8 cellular contexts compared by ENCODE assay signal in the genomic region with DNA sequence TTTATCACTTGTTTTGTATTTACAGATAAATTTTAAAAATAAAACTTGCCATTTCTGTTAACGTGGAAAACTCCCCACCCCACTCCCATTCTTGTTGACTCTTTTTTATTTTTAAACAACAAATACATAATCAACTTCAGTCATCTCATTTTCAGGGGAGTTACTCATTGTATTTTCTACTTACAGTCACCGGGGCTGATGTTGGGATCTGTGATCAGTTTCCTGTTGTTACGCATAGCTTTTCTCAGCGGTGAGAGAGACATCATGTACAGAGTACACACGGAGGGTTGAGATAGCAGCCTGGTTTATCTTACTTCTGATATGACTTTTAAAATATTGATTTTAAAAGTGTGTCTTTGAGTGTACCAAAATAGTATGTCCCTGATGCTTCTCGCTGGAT.
DNase-seq lines count a peak whose midpoint lies in the region; ATAC-seq and TF ChIP-seq lines count a peak whose summit lies in the region.
"Not testable (repeated sequence)": the region's sequence is repeated elsewhere in the genome, so short reads cannot be mapped to it uniquely, and the experiment has no call there.

No MANE protein-coding gene starts in this region.

- not testable (repeated sequence) for DNase-seq in CD4-positive, alpha-beta T cell; T-helper 17 cell; activated T-cell treated with anti-CD3 and anti-CD28 coated beads, Interleukin-2, amount 50 U/mL, for 4 hours; natural killer cell; stimulated activated naive CD8-positive, alpha-beta T cell treated with anti-CD3 and anti-CD28 coated beads, Interleukin-15, amount 100 ng/mL, for 72 hours
- DNase-seq in Karpas-422 (peak; percentile 45), amniotic epithelial cell (ENCODE audit: low read depth) (peak; percentile 13), fibroblast of villous mesenchyme (ENCODE audit: low read depth) (peak; percentile 37)

- not testable (repeated sequence) for H3K27me3 Mint-ChIP-seq in CD4-positive, alpha-beta T cell; T-helper 17 cell; activated T-cell treated with anti-CD3 and anti-CD28 coated beads, Interleukin-2, amount 50 U/mL, for 4 hours (ENCODE audit: low read depth); natural killer cell (ENCODE audit: low read depth in 2 of 2); stimulated activated naive CD8-positive, alpha-beta T cell treated with anti-CD3 and anti-CD28 coated beads, Interleukin-15, amount 100 ng/mL, for 72 hours

- peak overlapping the region; percentile 46 for H3K27ac ChIP-seq in CD4-positive, alpha-beta T cell (ENCODE audit: low read depth, low read length)
- H3K27ac ChIP-seq in Karpas-422 (ENCODE audit: low read length) = peak overlapping the region; percentile 91

- H3K4me3 ChIP-seq in Karpas-422 (ENCODE audit: low read length) = peak overlapping the region; percentile 53
- H3K4me3 ChIP-seq in fibroblast of villous mesenchyme (ENCODE audit: low read depth, low read length) = not testable (repeated sequence)

- not testable (repeated sequence) for H2AFZ ChIP-seq in Karpas-422 (ENCODE audit: low read length)

- H3K27me3 ChIP-seq in CD4-positive, alpha-beta T cell (ENCODE audit: control insufficient read depth, insufficient read depth, low read length); Karpas-422 (ENCODE audit: low read length): not testable (repeated sequence)

- H3K27ac Mint-ChIP-seq in CD4-positive, alpha-beta T cell = peak overlapping the region; percentile 85
- H3K27ac Mint-ChIP-seq in T-helper 17 cell = peak overlapping the region; percentile 94
- peak overlapping the region; percentile 91 to 94 for H3K27ac Mint-ChIP-seq in natural killer cell
- peak overlapping the region; percentile 85 to 87 for H3K27ac Mint-ChIP-seq in stimulated activated naive CD8-positive, alpha-beta T cell treated with anti-CD3 and anti-CD28 coated beads, Interleukin-15, amount 100 ng/mL, for 72 hours

- H3K9me3 ChIP-seq in CD4-positive, alpha-beta T cell (ENCODE audit: control insufficient read depth, low read length); Karpas-422 (ENCODE audit: low read length); T-helper 17 cell (ENCODE audit: control insufficient read depth, low read length, poor library complexity, severe bottlenecking): not testable (repeated sequence)

- peaks cover 11% of the 10 kb centered on the region for H3K4me1 Mint-ChIP-seq in CD4-positive, alpha-beta T cell (ENCODE audit: low read depth)
- not testable (repeated sequence) for H3K4me1 Mint-ChIP-seq in T-helper 17 cell
- peaks cover 22% of the 10 kb centered on the region for H3K4me1 Mint-ChIP-seq in activated T-cell treated with anti-CD3 and anti-CD28 coated beads, Interleukin-2, amount 50 U/mL, for 4 hours (ENCODE audit: low read depth)
- H3K4me1 Mint-ChIP-seq in natural killer cell = peaks cover 10% of the 10 kb centered on the region in 2 donors
- H3K4me1 Mint-ChIP-seq in stimulated activated naive CD8-positive, alpha-beta T cell treated with anti-CD3 and anti-CD28 coated beads, Interleukin-15, amount 100 ng/mL, for 72 hours = peaks cover 14% of the 10 kb centered on the region

- H3K4me3 Mint-ChIP-seq in CD4-positive, alpha-beta T cell = peak overlapping the region; percentile 75
- not testable (repeated sequence) for H3K4me3 Mint-ChIP-seq in T-helper 17 cell
- H3K4me3 Mint-ChIP-seq in activated T-cell treated with anti-CD3 and anti-CD28 coated beads, Interleukin-2, amount 50 U/mL, for 4 hours = peak overlapping the region; percentile 74
- H3K4me3 Mint-ChIP-seq in natural killer cell = peak overlapping the region; percentile 83
- H3K4me3 Mint-ChIP-seq in stimulated activated naive CD8-positive, alpha-beta T cell treated with anti-CD3 and anti-CD28 coated beads, Interleukin-15, amount 100 ng/mL, for 72 hours = peak overlapping the region; percentile 62 to 68

- H3K9ac ChIP-seq in Karpas-422 (ENCODE audit: low read length) = peak overlapping the region; percentile 65

- not testable (repeated sequence) for H3K9me2 ChIP-seq in Karpas-422 (replicated peaks; ENCODE audit: insufficient read depth, low read length)

- not testable (repeated sequence) for H4K20me1 ChIP-seq in Karpas-422 (ENCODE audit: insufficient read depth, low read depth, low read length)

- CTCF ChIA-PET in CD4-positive, alpha-beta T cell (lab: Charles Lee) = not testable (repeated sequence)

- H3K36me3 Mint-ChIP-seq in CD4-positive, alpha-beta T cell (ENCODE audit: low read depth); T-helper 17 cell (ENCODE audit: low read depth); activated T-cell treated with anti-CD3 and anti-CD28 coated beads, Interleukin-2, amount 50 U/mL, for 4 hours (ENCODE audit: insufficient read depth); natural killer cell: not testable (repeated sequence)

- not testable (repeated sequence) for H3K36me3 ChIP-seq in Karpas-422 (ENCODE audit: insufficient read depth, low read length)

- H3K79me2 ChIP-seq in Karpas-422 (ENCODE audit: low read length) = peaks cover 29% of the 10 kb centered on the region

- intact Hi-C loops in CD4-positive, alpha-beta T cell (cut with DNase I, micrococcal nuclease); natural killer cell (cut with micrococcal nuclease): not testable (repeated sequence)

- not testable (repeated sequence) for H3K9me3 Mint-ChIP-seq in CD4-positive, alpha-beta T cell; activated T-cell treated with anti-CD3 and anti-CD28 coated beads, Interleukin-2, amount 50 U/mL, for 4 hours; natural killer cell; stimulated activated naive CD8-positive, alpha-beta T cell treated with anti-CD3 and anti-CD28 coated beads, Interleukin-15, amount 100 ng/mL, for 72 hours

- ATAC-seq in CD4-positive, alpha-beta T cell (ENCODE audit: poor library complexity) = peak; percentile 72
- ATAC-seq in T-helper 17 cell (peak; percentile 79), natural killer cell (peak; percentile 61 to 75 (median 65))
- peak; percentile 79 to 82 for ATAC-seq in activated T-cell treated with anti-CD3 and anti-CD28 coated beads, Interleukin-2, amount 50 U/mL, for 4 hours
- ATAC-seq in stimulated activated naive CD8-positive, alpha-beta T cell treated with anti-CD3 and anti-CD28 coated beads, Interleukin-15, amount 100 ng/mL, for 72 hours = peak; percentile 81

- POLR2A ChIA-PET in CD4-positive, alpha-beta T cell (lab: Charles Lee) = not testable (repeated sequence)

- H3K4me2 ChIP-seq in Karpas-422 (ENCODE audit: low read depth, low read length, poor library complexity, severe bottlenecking) = peak overlapping the region; percentile 72

- peaks cover 49% of the 10 kb centered on the region for H3K4me1 ChIP-seq in Karpas-422 (ENCODE audit: low read length)

- not testable (repeated sequence) for TF ChIP-seq CTCF in CD4-positive, alpha-beta T cell (IDR thresholded peaks at IDR 0.05); fibroblast of villous mesenchyme (IDR thresholded peaks at IDR 0.05; ENCODE audit: insufficient read depth, low read depth, low read length); natural killer cell (IDR thresholded peaks at IDR 0.05)
